ENCODE assay signal across 16 cellular contexts in the genomic region with DNA sequence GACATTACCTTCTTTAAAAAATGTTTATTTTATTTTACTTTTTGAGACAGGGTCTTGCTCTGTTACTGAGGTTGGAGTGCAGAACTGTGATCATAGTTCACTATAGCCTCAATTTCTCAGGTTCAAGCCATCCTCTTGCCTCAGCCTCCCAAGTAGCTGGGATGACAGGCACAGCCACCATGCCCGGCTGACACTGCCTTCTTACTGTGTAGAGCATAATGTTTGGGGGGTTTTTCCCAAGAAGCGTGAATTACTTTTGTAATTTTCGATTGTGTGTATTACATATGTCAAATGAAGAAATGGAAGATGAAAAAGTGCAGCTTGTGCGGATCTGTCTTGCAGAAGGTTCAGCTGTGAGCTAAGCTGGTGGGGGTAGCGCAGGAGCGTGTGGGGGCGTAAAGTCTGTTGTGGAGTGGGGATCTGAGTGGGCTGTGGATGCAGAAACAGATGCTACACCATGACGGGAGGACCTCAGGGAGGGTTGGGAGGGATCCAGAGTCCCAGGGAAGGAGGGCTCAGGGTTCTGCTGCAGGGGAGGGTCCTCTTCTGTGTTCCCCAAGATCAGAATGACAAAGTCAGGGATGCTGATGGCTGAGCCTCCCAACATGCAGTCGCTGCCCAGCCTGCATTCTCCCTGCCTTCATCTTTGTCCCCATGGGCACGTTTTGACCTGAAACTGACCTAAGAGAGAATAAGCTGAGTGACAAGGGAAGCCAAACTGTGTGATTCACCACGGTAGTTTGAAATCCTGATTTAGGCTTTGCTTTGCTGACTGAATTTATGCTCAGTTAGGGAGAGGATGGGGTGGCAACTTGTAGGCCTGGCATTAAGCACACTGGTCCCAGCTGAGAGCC. TPM values are rescaled to one million over a fixed set of nuclear protein-coding genes. Genes with fewer than 3 reads are reported as not detected.
DNase-seq lines count a peak whose midpoint lies in the region; ATAC-seq, FAIRE-seq and TF ChIP-seq lines count a peak whose summit lies in the region.
"Had no signal": no experiment of that assay in that cellular context is flagged by ENCODE, and none has a peak within 500 bp of the region (broad histone marks: within the 10 kb centered on the region; RNA-seq: fewer than 3 reads in every experiment).

No MANE protein-coding gene starts in this region.

- H3K27ac Mint-ChIP-seq in naive thymus-derived CD8-positive, alpha-beta T cell = no peak overlapping the region
- H3K27ac Mint-ChIP-seq: activated CD4-positive, alpha-beta memory T cell treated with anti-CD3 and anti-CD28 coated beads for 36 hours; progenitor cell of endocrine pancreas had no signal

- H3K36me3 Mint-ChIP-seq in naive thymus-derived CD8-positive, alpha-beta T cell = no peaks in the 10 kb centered on the region
- H3K36me3 Mint-ChIP-seq: activated CD4-positive, alpha-beta memory T cell treated with anti-CD3 and anti-CD28 coated beads for 36 hours had no signal

- peaks cover 11% of the 10 kb centered on the region for H3F3A ChIP-seq in SU-DHL-6 (ENCODE audit: insufficient read depth)

- H3K79me2 ChIP-seq in SU-DHL-6 (ENCODE audit: insufficient read depth, low read length) = no peaks in the 10 kb centered on the region

- TF ChIP-seq CTCF in right atrium auricular region (IDR thresholded peaks at IDR 0.05) (no peak), SU-DHL-6 (IDR thresholded peaks at IDR 0.05; ENCODE audit: insufficient read depth, low read length, poor library complexity, severe bottlenecking) (no peak)

- ATAC-seq in GM21825 (IDR thresholded peaks at IDR 0.05; ENCODE audit: unreplicated experiment) (no peak), HG02678 (IDR thresholded peaks at IDR 0.05; ENCODE audit: unreplicated experiment) (no peak)
- no peak for ATAC-seq in naive thymus-derived CD8-positive, alpha-beta T cell

- peaks cover 3 to 19% (median 13%) of the 10 kb centered on the region in 5 donors for H3K27me3 Mint-ChIP-seq in naive thymus-derived CD8-positive, alpha-beta T cell

- no peak overlapping the region for H3K4me3 Mint-ChIP-seq in naive thymus-derived CD8-positive, alpha-beta T cell
- H3K4me3 Mint-ChIP-seq: activated CD4-positive, alpha-beta memory T cell treated with anti-CD3 and anti-CD28 coated beads for 36 hours had no signal

- peaks cover 0 to 6% of the 10 kb centered on the region in 2 donors for H3K4me1 ChIP-seq in right atrium auricular region

- no peak overlapping the region for H3K27ac ChIP-seq in right atrium auricular region
- no peak overlapping the region for H3K27ac ChIP-seq in SU-DHL-6 (ENCODE audit: low read depth, low read length)
- H3K27ac ChIP-seq: epithelial cell of prostate had no signal

- POLR2A ChIA-PET in naive thymus-derived CD8-positive, alpha-beta T cell (lab: Charles Lee) = interaction anchor here (1.4 kb wide), 1 partner anchor 27 kb away, joined by 3 read pairs; no protein-coding TSS in a partner anchor

- no peaks in the 10 kb centered on the region for H4K20me1 ChIP-seq in SU-DHL-6 (ENCODE audit: low read depth, low read length)

- H3K4me2 ChIP-seq in SU-DHL-6 (ENCODE audit: low read depth, low read length, poor library complexity, severe bottlenecking) = peak overlapping the region; percentile 28

- H3K4me1 Mint-ChIP-seq in naive thymus-derived CD8-positive, alpha-beta T cell = peaks cover 0 to 42% (median 13%) of the 10 kb centered on the region in 4 donors

- H3K9me3 Mint-ChIP-seq in naive thymus-derived CD8-positive, alpha-beta T cell = no peaks in the 10 kb centered on the region
- H3K9me3 Mint-ChIP-seq: activated CD4-positive, alpha-beta memory T cell treated with anti-CD3 and anti-CD28 coated beads for 36 hours had no signal

- H3K4me3 ChIP-seq in right atrium auricular region = no peak overlapping the region
- H3K4me3 ChIP-seq in SU-DHL-6 (ENCODE audit: insufficient read depth, low read length, poor library complexity, severe bottlenecking) = no peak overlapping the region

- no peak for FAIRE-seq in frontal cortex (lab: Jason Lieb, UNC)
- FAIRE-seq: GM18507 had no signal

- no peak overlapping the region for H2AFZ ChIP-seq in SU-DHL-6 (ENCODE audit: low read depth, low read length, severe bottlenecking)

- intact Hi-C loops in cardiac septum (cut with DNase I) = no loop called here

- H3K9ac ChIP-seq in SU-DHL-6 (ENCODE audit: low read length) = no peak overlapping the region

- no peaks in the 10 kb centered on the region for H3K27me3 ChIP-seq in right atrium auricular region
- no peaks in the 10 kb centered on the region for H3K27me3 ChIP-seq in SU-DHL-6 (ENCODE audit: low read length)

- H3K9me2 ChIP-seq in SU-DHL-6 (replicated peaks; ENCODE audit: insufficient read depth, low read length) = no peaks in the 10 kb centered on the region

- H3K36me3 ChIP-seq in right atrium auricular region = no peaks in the 10 kb centered on the region
- no peaks in the 10 kb centered on the region for H3K36me3 ChIP-seq in SU-DHL-6 (ENCODE audit: low read length)

- no peaks in the 10 kb centered on the region for H3K9me3 ChIP-seq in right atrium auricular region
- no peaks in the 10 kb centered on the region for H3K9me3 ChIP-seq in SU-DHL-6 (ENCODE audit: insufficient read depth, low read length)
- H3K9me3 ChIP-seq: Caco-2 had no signal

- DNase-seq in cardiac septum (ENCODE audit: low spot score) = peak; percentile 38
- no peak for DNase-seq in right atrium auricular region (ENCODE audit: low spot score)
- DNase-seq in islet precursor cell = peak; percentile 47
- no peak for DNase-seq in frontal cortex (ENCODE audit: low spot score in 2 of 2)
- DNase-seq in naive thymus-derived CD8-positive, alpha-beta T cell = no peak
- DNase-seq: activated CD4-positive, alpha-beta memory T cell treated with anti-CD3 and anti-CD28 coated beads for 36 hours; Caco-2; NCI-H1092 treated with DMSO at 0.1 percent for 48 hours; SHP77 treated with DMSO at 0.1 percent for 48 hours; T-helper 9 cell had no signal

RNA-seq across cellular contexts. Expression of a gene that starts 6.8 kb away (rescaled TPM):
- 15.2 TPM for total RNA-seq in cardiac septum
- total RNA-seq in right atrium auricular region = 1 to 10 TPM; 1.2 to 4.7 TPM
- total RNA-seq in frontal cortex = 1.6 TPM
- 1 to 10 TPM; 1.1 to 1.2 TPM for total RNA-seq in naive thymus-derived CD8-positive, alpha-beta T cell
- under 1 TPM in 1 of 3 donors, not detected in 2; 0.06 TPM for polyA plus RNA-seq in naive thymus-derived CD8-positive, alpha-beta T cell

Comparison
In these comparisons a context has a peak if more than half of its experiments do, and no peak if none do; other contexts are left out.
1. DNase-seq: peak in cardiac septum (single experiment) and islet precursor cell (single experiment); none in right atrium auricular region (single experiment), frontal cortex (0 of 2) and naive thymus-derived CD8-positive, alpha-beta T cell (0 of 10).